Comparison of ENCODE assay signal across 3 cellular contexts in the genomic region with DNA sequence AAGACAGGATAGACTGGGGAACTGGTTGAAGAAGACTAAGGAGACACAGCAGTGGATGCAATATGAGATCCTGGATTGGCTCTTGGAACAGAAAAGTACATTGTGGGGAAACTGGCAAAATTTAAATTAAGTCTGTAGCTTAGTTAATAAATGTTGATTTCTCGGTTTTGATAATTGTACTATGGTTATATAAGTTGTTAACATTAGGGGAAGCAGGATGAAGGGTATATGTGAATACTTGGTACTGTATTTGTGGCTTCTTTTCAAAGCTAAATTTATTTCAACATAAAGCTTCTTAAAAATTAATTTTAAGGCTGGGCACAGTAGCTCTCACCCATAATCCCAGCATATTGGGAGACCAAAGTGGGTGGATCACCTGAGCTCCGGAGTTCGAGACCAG.
"Had no signal": no experiment of that assay in that cellular context is flagged by ENCODE, and none has a peak within 500 bp of the region (broad histone marks: within the 10 kb centered on the region; RNA-seq: fewer than 3 reads in every experiment).

No MANE protein-coding gene starts in this region.

- DNase-seq: GDM1, GF-D8 had no signal

- H3K4me3 ChIP-seq: GM12878 had no signal
